Comparison of ENCODE assay signal across 17 cellular contexts in genomic region chr9:105320568-105320967, GRCh38.
DNase-seq lines count a peak whose midpoint lies in the region; ATAC-seq, FAIRE-seq and TF ChIP-seq lines count a peak whose summit lies in the region.
"Had no signal": no experiment of that assay in that cellular context is flagged by ENCODE, and none has a peak within 500 bp of the region (broad histone marks: within the 10 kb centered on the region; RNA-seq: fewer than 3 reads in every experiment).

No MANE protein-coding gene starts in this region.

- H3K27me3 ChIP-seq in adrenal gland: no peaks in the 10 kb centered on the region
- H3K27me3 ChIP-seq: tibial nerve had no signal

- peak; percentile 77 for ATAC-seq in GM21390 (IDR thresholded peaks at IDR 0.05; ENCODE audit: unreplicated experiment)
- peak; percentile 73 for ATAC-seq in HG02870 (IDR thresholded peaks at IDR 0.05; ENCODE audit: unreplicated experiment)
- peak; percentile 76 for ATAC-seq in HG03565 (IDR thresholded peaks at IDR 0.05; ENCODE audit: unreplicated experiment)
- ATAC-seq: effector memory CD8-positive, alpha-beta T cell; left lobe of liver; stimulated activated effector memory CD8-positive, alpha-beta T cell treated with anti-CD3 and anti-CD28 coated beads, Interleukin-12 subunit alpha, Interleukin-12 subunit beta, amount 100 ng/mL, for 72 hours had no signal

- no peaks in the 10 kb centered on the region for H3K36me3 ChIP-seq in adrenal gland (replicated peaks in 1 of 2)

- no peak overlapping the region for H3K4me3 ChIP-seq in adrenal gland
- H3K4me3 ChIP-seq: skin epidermis, tibial nerve had no signal

- no peak overlapping the region for H3K27ac ChIP-seq in adrenal gland
- H3K27ac ChIP-seq: skin epidermis, tibial nerve had no signal

- TF ChIP-seq POLR2A in erythroblast (IDR thresholded peaks at IDR 0.05; ENCODE audit: low read length) (no peak), adrenal gland (IDR thresholded peaks at IDR 0.05) (no peak)

- H3K9me3 ChIP-seq in adrenal gland (replicated peaks in 1 of 3): no peaks in the 10 kb centered on the region
- H3K9me3 ChIP-seq: tibial nerve had no signal

- DNase-seq in GM18507 (ENCODE audit: extremely low spot score, insufficient read length, low read depth): no peak
- no peak for DNase-seq in effector CD4-positive, alpha-beta T cell
- DNase-seq in midbrain (lab: John Stamatoyannopoulos, UW): no peak
- DNase-seq in erythroblast (lab: John Stamatoyannopoulos, UW): no peak
- DNase-seq in adrenal gland: no peak
- DNase-seq: activated T-cell treated with anti-CD3 and anti-CD28 coated beads, Interleukin-2, amount 50 U/mL, for 24 hours; CD4-positive, CD25-positive, alpha-beta regulatory T cell; DMS79 treated with DMSO at 0.1 percent for 48 hours; effector memory CD8-positive, alpha-beta T cell; NCI-H2081 treated with DMSO at 0.1 percent for 48 hours had no signal

- no peak for TF ChIP-seq CTCF in adrenal gland (IDR thresholded peaks at IDR 0.05)

- no peaks in the 10 kb centered on the region for H3K4me1 ChIP-seq in adrenal gland (replicated peaks in 1 of 2)
- H3K4me1 ChIP-seq: tibial nerve had no signal

- peak; percentile 62 for FAIRE-seq in GM18507 (lab: Jason Lieb, UNC)

- intact Hi-C loops in adrenal gland (cut with DNase I): no loop called here

- WGBS in adrenal gland, 4 donors: 95 to 98% (median 97%) methylated on average over 3 of the region's 3 CpGs
